Comparison of ENCODE assay signal across 15 cellular contexts in the genomic region with DNA sequence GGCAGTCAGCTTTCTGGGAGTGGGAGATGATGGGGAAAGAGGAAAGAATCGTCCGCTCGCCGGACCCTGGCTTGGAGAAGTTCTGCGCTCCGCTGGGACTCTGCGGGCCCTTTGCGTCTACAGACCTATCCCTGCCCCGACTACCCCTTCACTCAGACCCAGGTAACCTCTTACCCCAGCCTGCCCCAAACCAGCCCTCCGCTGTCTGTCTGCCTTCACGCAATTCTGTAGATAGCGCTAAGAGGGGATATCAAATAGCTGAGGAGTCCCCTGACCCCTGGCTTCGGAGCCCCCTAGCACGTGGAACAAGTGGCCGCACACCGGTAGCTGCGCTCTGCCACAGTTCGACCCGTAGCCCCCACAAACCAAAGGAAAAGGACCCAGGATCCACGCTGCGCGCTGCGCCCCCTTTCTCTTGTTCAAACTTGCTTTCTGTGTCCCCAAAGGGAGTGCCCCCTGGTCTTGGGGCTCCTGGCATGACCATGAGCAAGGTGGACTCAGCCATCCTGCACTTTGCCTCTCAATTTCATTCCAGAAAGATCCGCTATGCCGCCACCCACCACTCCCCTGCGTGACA. TPM values are rescaled to one million over a fixed set of nuclear protein-coding genes. Genes with fewer than 3 reads are reported as not detected.
DNase-seq lines count a peak whose midpoint lies in the region; ATAC-seq and TF ChIP-seq lines count a peak whose summit lies in the region.
"Had no signal": no experiment of that assay in that cellular context is flagged by ENCODE, and none has a peak within 500 bp of the region (broad histone marks: within the 10 kb centered on the region; RNA-seq: fewer than 3 reads in every experiment).

No MANE protein-coding gene starts in this region.

- H3K27me3 ChIP-seq in Panc1 (ENCODE audit: control insufficient read depth, insufficient read depth, low read length) (no peaks in the 10 kb centered on the region), duodenal mucosa (ENCODE audit: control insufficient read depth in 1 of 2, insufficient read depth in 2 of 2, low read length in 2 of 2) (peaks cover 0 to 4% of the 10 kb centered on the region in 2 donors), lower lobe of right lung (ENCODE audit: low read depth) (peaks cover 23% of the 10 kb centered on the region), stomach smooth muscle (ENCODE audit: control insufficient read depth in 1 of 2, insufficient read depth in 2 of 2, low read length in 2 of 2) (no peaks in the 10 kb centered on the region)

- no peak for ATAC-seq in Panc1
- no peak for ATAC-seq in lower lobe of right lung
- no peak for ATAC-seq in GM21786 (IDR thresholded peaks at IDR 0.05; ENCODE audit: unreplicated experiment)

- DNase-seq in Panc1 (ENCODE audit: low read depth, low spot score) (no peak), lower lobe of right lung (no peak), NCI-H446 treated with DMSO at 0.1 percent for 48 hours (lab: John Stamatoyannopoulos, UW) (no peak), NCI-H2107 (lab: John Stamatoyannopoulos, UW) (no peak), Ammon's horn (ENCODE audit: low spot score) (no peak)
- DNase-seq: activated T-cell treated with anti-CD3 and anti-CD28 coated beads, Interleukin-2, amount 50 U/mL, for 24 hours; DMS79; Karpas-422; NCI-H146; NCI-H524 had no signal

- H3K27ac ChIP-seq in Panc1 (ENCODE audit: low read length) (peak overlapping the region; percentile 99), duodenal mucosa (ENCODE audit: low read depth, low read length) (peak overlapping the region; percentile 53), lower lobe of right lung (peak overlapping the region; percentile 92), stomach smooth muscle (ENCODE audit: low read length) (peak overlapping the region; percentile 98)
- H3K27ac ChIP-seq: parathyroid adenoma had no signal

- in situ Hi-C loops in Panc1 (cut with HindIII; ENCODE audit: low pct_unique_long_range_greater_than_20kb, low sequenced_read_pairs) = no loop called here

- no peaks in the 10 kb centered on the region for H3K36me3 ChIP-seq in Panc1 (ENCODE audit: control insufficient read depth, insufficient read depth, low read length)
- H3K36me3 ChIP-seq in duodenal mucosa (ENCODE audit: control insufficient read depth in 1 of 2, insufficient read depth in 2 of 2, low read length in 2 of 2) = no peaks in the 10 kb centered on the region
- H3K36me3 ChIP-seq in lower lobe of right lung = no peaks in the 10 kb centered on the region
- H3K36me3 ChIP-seq in stomach smooth muscle (ENCODE audit: control insufficient read depth in 2 of 2, insufficient read depth in 2 of 2, low read length in 2 of 2) = peaks cover 0 to under 1% of the 10 kb centered on the region in 2 donors

- H3K4me3 ChIP-seq in Panc1 (ENCODE audit: low read depth in 2 of 2, low read length in 2 of 2) (peak overlapping the region; percentile 51 to 67; a peak in 3 of 4 replicates), duodenal mucosa (ENCODE audit: low read depth in 1 of 2, low read length in 2 of 2) (peak overlapping the region; percentile 67 to 75), lower lobe of right lung (peak overlapping the region; percentile 51), stomach smooth muscle (ENCODE audit: low read length in 2 of 2) (peak overlapping the region; percentile 64 to 93)

- H3K9me3 ChIP-seq in Panc1 (ENCODE audit: control insufficient read depth, insufficient read depth, low read depth, low read length) (no peaks in the 10 kb centered on the region), duodenal mucosa (ENCODE audit: control insufficient read depth in 1 of 2, low read length in 2 of 2) (no peaks in the 10 kb centered on the region), lower lobe of right lung (no peaks in the 10 kb centered on the region), stomach smooth muscle (ENCODE audit: control insufficient read depth in 2 of 2, low read length in 2 of 2) (no peaks in the 10 kb centered on the region)

- H3K4me1 ChIP-seq in Panc1 (ENCODE audit: control insufficient read depth, insufficient read depth, low read length) (peaks cover 85% of the 10 kb centered on the region), duodenal mucosa (ENCODE audit: control insufficient read depth in 1 of 2, insufficient read depth in 2 of 2, low read length in 2 of 2) (peaks cover 30 to 47% of the 10 kb centered on the region in 2 donors), lower lobe of right lung (peaks cover 45% of the 10 kb centered on the region), stomach smooth muscle (ENCODE audit: control insufficient read depth, insufficient read depth, low read length) (peaks cover 80% of the 10 kb centered on the region)
- H3K4me1 ChIP-seq: parathyroid adenoma had no signal

- POLR2A ChIA-PET in Panc1 (lab: Charles Lee) = no interaction called here

- no peak for TF ChIP-seq CTCF in Panc1 (IDR thresholded peaks at IDR 0.05)
- no peak for TF ChIP-seq CTCF in lower lobe of right lung (IDR thresholded peaks at IDR 0.05)

- H3K9ac ChIP-seq in duodenal mucosa (ENCODE audit: low read depth in 1 of 2, low read length in 2 of 2) (peak overlapping the region; percentile 58 to 62), stomach smooth muscle (ENCODE audit: low read length in 2 of 2) (peak overlapping the region; percentile 91 to 93)
- H3K9ac ChIP-seq: parathyroid adenoma had no signal

- intact Hi-C loops in Panc1 (cut with micrococcal nuclease; ENCODE audit: unreplicated experiment) (no loop called here), lower lobe of right lung (cut with DNase I) (no loop called here)

- CTCF ChIA-PET in Panc1 (lab: Charles Lee) = no interaction called here

- no TSS peak for BruUV-seq in Panc1 (replicated peaks; lab: Mats Ljungman, UMichigan)

RNA-seq across cellular contexts. Expression of gene HOXA4, which starts 7.0 kb away (rescaled TPM):
- 0.39 TPM for total RNA-seq in Panc1 (2021; ENCODE audit: unreplicated experiment)
- polyA plus RNA-seq in Panc1 (2012; ENCODE audit: insufficient read length) = 0.45 TPM
- 8.5 TPM for total RNA-seq in lower lobe of right lung
- total RNA-seq: temporal lobe had no signal

RNA-seq across cellular contexts. Expression of gene HOXA5, which starts 19.9 kb away (rescaled TPM):
- total RNA-seq in Panc1 (2021; ENCODE audit: unreplicated experiment) (3.9 TPM), lower lobe of right lung (16.0 TPM)
- polyA plus RNA-seq in Panc1 (2012; ENCODE audit: insufficient read length) = 3.0 TPM
- total RNA-seq: temporal lobe had no signal

RNA-seq across cellular contexts. Expression of gene HOXA2, which starts 21.1 kb away (rescaled TPM):
- 2.9 TPM for total RNA-seq in Panc1 (2021; ENCODE audit: unreplicated experiment)
- 0.84 TPM for polyA plus RNA-seq in Panc1 (2012; ENCODE audit: insufficient read length)
- total RNA-seq in lower lobe of right lung = 1.5 TPM
- total RNA-seq: temporal lobe had no signal

RNA-seq across cellular contexts. Expression of gene HOXA6, which starts 24.0 kb away (rescaled TPM):
- total RNA-seq in Panc1 (2021; ENCODE audit: unreplicated experiment) = 3.3 TPM
- polyA plus RNA-seq in Panc1 (2012; ENCODE audit: insufficient read length) = 4.8 TPM
- 4.6 TPM for total RNA-seq in lower lobe of right lung
- total RNA-seq: temporal lobe had no signal

RNA-seq across cellular contexts. Expression of gene HOXA1, which starts 27.8 kb away (rescaled TPM):
- total RNA-seq in Panc1 (2021; ENCODE audit: unreplicated experiment) = 8.8 TPM
- polyA plus RNA-seq in Panc1 (2012; ENCODE audit: insufficient read length) = 5.3 TPM
- total RNA-seq in lower lobe of right lung = 0.77 TPM
- total RNA-seq: temporal lobe had no signal
